Comparison of ENCODE assay signal across 8 cellular contexts in genomic region chr13:52235900-52236595, GRCh38.
DNase-seq lines count a peak whose midpoint lies in the region; ATAC-seq and TF ChIP-seq lines count a peak whose summit lies in the region.
"Not testable (repeated sequence)": the region's sequence is repeated elsewhere in the genome, so short reads cannot be mapped to it uniquely, and the experiment has no call there.

No MANE protein-coding gene starts in this region.

- H3K4me1 ChIP-seq in hepatocyte (ENCODE audit: insufficient read depth): not testable (repeated sequence)

- not testable (repeated sequence) for H3K4me3 ChIP-seq in AG04450 (ENCODE audit: low read depth, low read length); astrocyte of the cerebellum (ENCODE audit: low read depth, low read length); hepatocyte

- H3K4me2 ChIP-seq in hepatocyte: peak overlapping the region; percentile 63

- not testable (repeated sequence) for H3K79me2 ChIP-seq in hepatocyte

- not testable (repeated sequence) for H3K9me3 ChIP-seq in AG04450 (ENCODE audit: control insufficient read depth, insufficient read depth, low read length); hepatocyte (ENCODE audit: low read depth)

- H3K36me3 ChIP-seq in hepatocyte (replicated peaks; ENCODE audit: insufficient read depth, low read depth): not testable (repeated sequence)

- H2AFZ ChIP-seq in hepatocyte: not testable (repeated sequence)

- peak; percentile 56 for TF ChIP-seq CTCF in AG04450 (IDR thresholded peaks at IDR 0.05; ENCODE audit: low read depth, low read length)
- TF ChIP-seq CTCF in astrocyte of the cerebellum (IDR thresholded peaks at IDR 0.05; ENCODE audit: low read depth, low read length, missing control alignments): peak; percentile 55
- TF ChIP-seq CTCF in hepatocyte (IDR thresholded peaks at IDR 0.05; ENCODE audit: poor library complexity): peak; percentile 65

- H3K27me3 ChIP-seq in AG04450 (ENCODE audit: control insufficient read depth, insufficient read depth, low read length); hepatocyte: not testable (repeated sequence)

- H4K20me1 ChIP-seq in hepatocyte (ENCODE audit: insufficient read depth, poor library complexity, severe bottlenecking): not testable (repeated sequence)

- H3K9me2 ChIP-seq in hepatocyte (replicated peaks; ENCODE audit: insufficient read depth): not testable (repeated sequence)

- WGBS in hepatocyte (ENCODE audit: low lambda C conversion rate, missing lambda C conversion rate): 13% methylated on average over 5 of the region's 8 CpGs

- in situ Hi-C loops in astrocyte of the cerebellum (cut with HindIII; ENCODE audit: low sequenced_read_pairs): not testable (repeated sequence)

- POLR2A ChIA-PET in AG04450 (lab: Yijun Ruan, JAX): not testable (repeated sequence)

- CTCF ChIA-PET in AG04450 (lab: Charles Lee): interaction anchor here (0.6 to 0.8 kb wide), 6 partner anchors 14 to 214 kb away, joined by 3 to 4 read pairs (median 3); partner anchors contain the start of gene VPS36

- DNase-seq in AG04450 (ENCODE audit: low read depth, low spot score): peak; percentile 59
- DNase-seq in NCI-H2081 (lab: John Stamatoyannopoulos, UW): peak; percentile 61 to 65
- peak in 3 of 5 experiments; percentile 5 to 73 (median 19) for DNase-seq in T-helper 2 cell
- DNase-seq in astrocyte of the cerebellum (ENCODE audit: low read depth): peak; percentile 64
- DNase-seq in hepatocyte (ENCODE audit: low spot score): peak; percentile 84
- DNase-seq in renal cortical epithelial cell (ENCODE audit: low read depth): peak; percentile 62

- H3K27ac ChIP-seq in AG04450 (ENCODE audit: low read depth, low read length); hepatocyte: not testable (repeated sequence)

- ATAC-seq in GM18867 (IDR thresholded peaks at IDR 0.05; ENCODE audit: unreplicated experiment) (peak; percentile 69), HG03060 (IDR thresholded peaks at IDR 0.05; ENCODE audit: low read depth, unreplicated experiment) (peak; percentile 63)

Comparison
In these comparisons a context has a peak if more than half of its experiments do, and no peak if none do; other contexts are left out.
1. DNase-seq: peak in every context shown above with its lines; median percentile 84 in hepatocyte; 64 in astrocyte of the cerebellum; 63 in NCI-H2081; 62 in renal cortical epithelial cell; 59 in AG04450; 19 in T-helper 2 cell.